Comparison of ENCODE assay signal across 20 cellular contexts in genomic region chr6:35139470-35139869, GRCh38. TPM values are rescaled to one million over a fixed set of nuclear protein-coding genes. Genes with fewer than 3 reads are reported as not detected.
"Had no signal": no experiment of that assay in that cellular context is flagged by ENCODE, and none has a peak within 500 bp of the region (broad histone marks: within the 10 kb centered on the region; RNA-seq: fewer than 3 reads in every experiment).

No MANE protein-coding gene starts in this region.

- DNase-seq: kidney, left ventricle myocardium inferior, lower lobe of right lung, tibial artery, upper lobe of left lung had no signal

- H3K36me3 ChIP-seq: gastrocnemius medialis, left ventricle myocardium inferior, lower lobe of right lung, neutrophil, tibial artery, upper lobe of left lung had no signal

- H3K4me3 ChIP-seq: gastrocnemius medialis, left ventricle myocardium inferior, lower lobe of right lung, tibial artery, upper lobe of left lung had no signal

- ATAC-seq: stimulated activated naive CD8-positive, alpha-beta T cell treated with anti-CD3 and anti-CD28 coated beads, Interleukin-15, Interleukin-2, amounts not matched to agents 100 U/mL and 50 U/mL, for 24 hours had no signal

- H3K27me3 ChIP-seq: testis had no signal

- H3K27ac ChIP-seq: dorsolateral prefrontal cortex, gastrocnemius medialis, left ventricle myocardium inferior, lower lobe of right lung, neutrophil, parathyroid adenoma, tibial artery, upper lobe of left lung had no signal

- H3K9me3 ChIP-seq: gastrocnemius medialis, left ventricle myocardium inferior, lower lobe of right lung, neutrophil, testis, tibial artery, upper lobe of left lung had no signal

- FAIRE-seq: urothelium cell line had no signal

RNA-seq across cellular contexts. Expression of gene TCP11, which starts 1.7 kb away (rescaled TPM):
- total RNA-seq: cerebellum; fibroblast of villous mesenchyme; left ventricle myocardium inferior; lower lobe of right lung; mesenteric fat pad; myocyte; naive thymus-derived CD8-positive, alpha-beta T cell; omental fat pad; progenitor cell of endocrine pancreas; sciatic nerve had no signal
- polyA plus RNA-seq: naive thymus-derived CD8-positive, alpha-beta T cell had no signal
